ENCODE assay signal across 19 cellular contexts in genomic region chr6:46947497-46947896, GRCh38. TPM values are rescaled to one million over a fixed set of nuclear protein-coding genes. Genes with fewer than 3 reads are reported as not detected.
DNase-seq lines count a peak whose midpoint lies in the region; ATAC-seq and TF ChIP-seq lines count a peak whose summit lies in the region.
"Had no signal": no experiment of that assay in that cellular context is flagged by ENCODE, and none has a peak within 500 bp of the region (broad histone marks: within the 10 kb centered on the region; RNA-seq: fewer than 3 reads in every experiment).

No MANE protein-coding gene starts in this region.

- POLR2A ChIA-PET in SK-N-SH (lab: Yijun Ruan, JAX) = no interaction called here

- TF ChIP-seq POLR2A in heart left ventricle (IDR thresholded peaks at IDR 0.05) (no peak), upper lobe of left lung (IDR thresholded peaks at IDR 0.05) (no peak)

- H4K20me1 ChIP-seq in SK-N-SH (ENCODE audit: insufficient read depth) = no peaks in the 10 kb centered on the region

- no peak overlapping the region for H3K9ac ChIP-seq in SK-N-SH

- H3K9me3 ChIP-seq in heart left ventricle (no peaks in the 10 kb centered on the region), upper lobe of left lung (no peaks in the 10 kb centered on the region), SK-N-SH (no peaks in the 10 kb centered on the region)
- H3K9me3 ChIP-seq: BE2C had no signal

- no peaks in the 10 kb centered on the region for H3F3A ChIP-seq in SK-N-SH (replicated peaks; ENCODE audit: insufficient read depth)

- H3K9me2 ChIP-seq in SK-N-SH = no peaks in the 10 kb centered on the region

- peak overlapping the region; percentile 25 to 89 (median 79) for H3K27ac ChIP-seq in heart left ventricle
- H3K27ac ChIP-seq in upper lobe of left lung = peak overlapping the region; percentile 78 to 88 (median 84)
- H3K27ac ChIP-seq in SK-N-SH (ENCODE audit: low read depth in 2 of 2, low read length in 1 of 2) = no peak overlapping the region
- H3K27ac ChIP-seq: HL-60 had no signal

- H3K27me3 ChIP-seq in heart left ventricle = no peaks in the 10 kb centered on the region
- no peaks in the 10 kb centered on the region for H3K27me3 ChIP-seq in upper lobe of left lung
- H3K27me3 ChIP-seq in SK-N-SH (ENCODE audit: insufficient read depth) = peaks cover 19% of the 10 kb centered on the region

- no peak for DNase-seq in heart left ventricle
- DNase-seq in Right ventricle myocardium inferior (ENCODE audit: missing footprints) = no peak
- DNase-seq in left ventricle myocardium superior = no peak
- peak; percentile 37 to 89 for DNase-seq in lung microvascular endothelial cell (ENCODE audit: low read depth in 2 of 2)
- no peak for DNase-seq in upper lobe of left lung
- no peak for DNase-seq in SK-N-SH
- no peak for DNase-seq in NCI-H2081 treated with DMSO at 0.1 percent for 48 hours (lab: John Stamatoyannopoulos, UW)
- no peak for DNase-seq in HuH-7 (ENCODE audit: low spot score)
- DNase-seq: 8988T; BE2C; CD4-positive, alpha-beta memory T cell; GDM1; HCEC 1CT; NCI-H187 treated with DMSO at 0.1 percent for 48 hours; NCI-H2171; NCI-H446 had no signal

- WGBS in heart left ventricle, 4 donors = 53 to 72% (median 65%) methylated on average over 5 of the region's 5 CpGs
- 46 to 67% methylated on average over 4 to 5 of the region's 5 CpGs for WGBS in upper lobe of left lung, 2 donors
- WGBS in SK-N-SH (ENCODE audit: low lambda C conversion rate) = 35% methylated on average over 5 of the region's 5 CpGs

- CTCF ChIA-PET in SK-N-SH (lab: Yijun Ruan, JAX) = no interaction called here

- TF ChIP-seq CTCF in heart left ventricle (IDR thresholded peaks at IDR 0.05) = no peak
- TF ChIP-seq CTCF in upper lobe of left lung (IDR thresholded peaks at IDR 0.05) = no peak
- no peak for TF ChIP-seq CTCF in SK-N-SH (IDR thresholded peaks at IDR 0.05)

- intact Hi-C loops in heart left ventricle (cut with DNase I) = loop anchor here in 1 of 10 donors (5.0 kb wide), 1 partner anchor 45 kb away; no protein-coding TSS in a partner anchor
- intact Hi-C loops in Right ventricle myocardium inferior (cut with DNase I) = no loop called here
- intact Hi-C loops in left ventricle myocardium superior (cut with micrococcal nuclease) = no loop called here

- no peaks in the 10 kb centered on the region for H3K36me3 ChIP-seq in heart left ventricle
- H3K36me3 ChIP-seq in upper lobe of left lung = no peaks in the 10 kb centered on the region
- no peaks in the 10 kb centered on the region for H3K36me3 ChIP-seq in SK-N-SH (replicated peaks in 1 of 2; ENCODE audit: control insufficient read depth in 1 of 2, insufficient read depth in 2 of 2, low read length in 1 of 2)
- H3K36me3 ChIP-seq: BE2C had no signal

- H3K4me2 ChIP-seq in SK-N-SH = no peak overlapping the region

- H3K79me2 ChIP-seq in SK-N-SH (ENCODE audit: insufficient read depth) = no peaks in the 10 kb centered on the region

- H3K4me3 ChIP-seq in heart left ventricle (no peak overlapping the region), upper lobe of left lung (peak overlapping the region in 1 of 4 donors; percentile 13), SK-N-SH (ENCODE audit: low read depth in 2 of 2, low read length in 1 of 2) (no peak overlapping the region)
- H3K4me3 ChIP-seq: GM12878 had no signal

- no peak for TF ChIP-seq RAD21 in SK-N-SH (IDR thresholded peaks at IDR 0.05; ENCODE audit: low read length)

- H2AFZ ChIP-seq in SK-N-SH (ENCODE audit: low read depth) = no peak overlapping the region

- TF ChIP-seq EP300 in upper lobe of left lung (IDR thresholded peaks at IDR 0.05) = no peak
- no peak for TF ChIP-seq EP300 in SK-N-SH (IDR thresholded peaks at IDR 0.05; ENCODE audit: borderline replicate concordance in 1 of 2, low read depth in 1 of 2, low read length in 1 of 2)

- H3K4me1 ChIP-seq in heart left ventricle (peaks cover 0 to 63% (median 29%) of the 10 kb centered on the region in 12 donors), upper lobe of left lung (peaks cover 43 to 66% (median 53%) of the 10 kb centered on the region in 4 donors), SK-N-SH (ENCODE audit: control insufficient read depth in 1 of 2, insufficient read depth in 2 of 2, low read depth in 1 of 2, low read length in 1 of 2) (peaks cover 0 to 5% of the 10 kb centered on the region in 2 experiments; a peak in 1 of 4 replicates)
- H3K4me1 ChIP-seq: BE2C had no signal

- ATAC-seq in heart left ventricle (peak in 2 of 4 donors; percentile 24 to 27), Right ventricle myocardium inferior (no peak), left ventricle myocardium superior (peak; percentile 15), upper lobe of left lung (ENCODE audit: low FRiP score in 2 of 2) (no peak)
- ATAC-seq: GM12878 had no signal

TF ChIP-seq in SK-N-SH, 30 proteins besides CTCF, POLR2A, EP300 and RAD21:
- TF ChIP-seq FOXJ3 (CRISPR knock-in tag; IDR thresholded peaks at IDR 0.05) = no peak
- TF ChIP-seq EZH2phosphoT487 (IDR thresholded peaks at IDR 0.05; ENCODE audit: borderline replicate concordance, low read depth) = no peak
- TF ChIP-seq USF2 (IDR thresholded peaks at IDR 0.05; ENCODE audit: borderline replicate concordance, low read depth, low read length) = no peak
- TF ChIP-seq ZBTB33 (IDR thresholded peaks at IDR 0.05; ENCODE audit: borderline replicate concordance, low read depth) = no peak
- no peak for TF ChIP-seq REST (IDR thresholded peaks at IDR 0.05; ENCODE audit: low read depth, low read length)
- no peak for TF ChIP-seq POLR2AphosphoS5 (IDR thresholded peaks at IDR 0.05; ENCODE audit: low read depth, low read length)
- no peak for TF ChIP-seq MEF2A (IDR thresholded peaks at IDR 0.05; ENCODE audit: borderline replicate concordance, low read depth)
- no peak for TF ChIP-seq JUND (IDR thresholded peaks at IDR 0.05)
- no peak for TF ChIP-seq NFIC (IDR thresholded peaks at IDR 0.05; ENCODE audit: borderline replicate concordance)
- no peak for TF ChIP-seq GABPA (IDR thresholded peaks at IDR 0.05; ENCODE audit: low read depth)
- TF ChIP-seq RXRA (IDR thresholded peaks at IDR 0.05; ENCODE audit: borderline replicate concordance, low read depth) = no peak
- no peak for TF ChIP-seq CHD2 (IDR thresholded peaks at IDR 0.05; ENCODE audit: low read length, partially characterized antibody)

RNA-seq across cellular contexts. Expression of gene ADGRF5, which starts 25.8 kb away (rescaled TPM):
- total RNA-seq in heart left ventricle (10 to 100 TPM; 27.3 to 89.6 (median 47.6) TPM), Right ventricle myocardium inferior (48.0 TPM), left ventricle myocardium superior (45.9 TPM), lung microvascular endothelial cell (57.3 and 83.7 TPM in 2 replicates), upper lobe of left lung (100 to 1,000 TPM; 107 to 352 (median 215) TPM)
- polyA plus RNA-seq in heart left ventricle (10 to 100 TPM; 24.5 to 36.2 TPM), SK-N-SH (2012; rRNA removed) (0.02 and 0.06 TPM in 2 replicates)
- polyA plus RNA-seq in SK-N-SH (2012; cell fraction: cytosol; rRNA removed) = 0.01 TPM in 2 replicates
- 0.04 and 0.05 TPM in 2 replicates for polyA plus RNA-seq in SK-N-SH (2012; cell fraction: nucleus; rRNA removed)
- total RNA-seq: CD4-positive, alpha-beta memory T cell; OCI-LY7 had no signal
- polyA plus RNA-seq: CD4-positive, alpha-beta memory T cell had no signal

Comparison
In these comparisons a context has a peak if more than half of its experiments do, and no peak if none do; other contexts are left out.
1. DNase-seq: peak in lung microvascular endothelial cell (2 of 2); none in heart left ventricle (0 of 5), Right ventricle myocardium inferior (single experiment), left ventricle myocardium superior (single experiment), upper lobe of left lung (0 of 2), SK-N-SH (single experiment), NCI-H2081 treated with DMSO at 0.1 percent for 48 hours (single experiment) and HuH-7 (single experiment).
2. H3K27ac ChIP-seq: peak in heart left ventricle (12 of 12) and upper lobe of left lung (4 of 4); none in SK-N-SH (0 of 2).